23 cellular contexts compared by ENCODE assay signal in genomic region chr22:30905696-30906341, GRCh38.
DNase-seq lines count a peak whose midpoint lies in the region; ATAC-seq, FAIRE-seq and TF ChIP-seq lines count a peak whose summit lies in the region.
"Had no signal": no experiment of that assay in that cellular context is flagged by ENCODE, and none has a peak within 500 bp of the region (broad histone marks: within the 10 kb centered on the region; RNA-seq: fewer than 3 reads in every experiment).

No MANE protein-coding gene starts in this region.

- intact Hi-C loops in HepG2 (cut with micrococcal nuclease; ENCODE audit: unreplicated experiment) (no loop called here), testis (cut with DNase I; ENCODE audit: low total_unique reads) (no loop called here)

- TF ChIP-seq EP300 in HepG2 (IDR thresholded peaks at IDR 0.05; ENCODE audit: low read depth in 2 of 2, low read length in 2 of 2) = no peak
- no peak for TF ChIP-seq EP300 in HepG2 (CRISPR knock-in tag; IDR thresholded peaks at IDR 0.05; ENCODE audit: borderline replicate concordance)

- no peak for ATAC-seq in HepG2
- ATAC-seq: A549, PC-3 had no signal

- H3K36me3 ChIP-seq in H7 (replicated peaks; ENCODE audit: control insufficient read depth, insufficient read depth, low read length) = peaks cover 3% of the 10 kb centered on the region
- peaks cover 6 to 14% of the 10 kb centered on the region in 2 experiments; a peak in 2 of 5 replicates for H3K36me3 ChIP-seq in HepG2 (replicated peaks in 1 of 2; ENCODE audit: control insufficient read depth in 1 of 2, insufficient read depth in 2 of 2, low read length in 2 of 2)
- H3K36me3 ChIP-seq in testis (ENCODE audit: low read depth, missing control alignments) = no peaks in the 10 kb centered on the region
- H3K36me3 ChIP-seq: SJSA1 had no signal

- no peak overlapping the region for H3K9ac ChIP-seq in HepG2 (ENCODE audit: insufficient read depth, low read depth, low read length)

- H3K9me3 ChIP-seq in HepG2 (ENCODE audit: low read length) = no peaks in the 10 kb centered on the region
- no peaks in the 10 kb centered on the region for H3K9me3 ChIP-seq in testis
- H3K9me3 ChIP-seq: A549, Caco-2, SJSA1 had no signal

- TF ChIP-seq POLR2A in HepG2 (IDR thresholded peaks at IDR 0.05; ENCODE audit: insufficient read depth in 1 of 2, low read depth in 2 of 2, low read length in 2 of 2) (no peak), testis (IDR thresholded peaks at IDR 0.05) (no peak)

- WGBS in HepG2 (ENCODE audit: low lambda C conversion rate) = 98% methylated on average over 34 of the region's 49 CpGs
- WGBS in testis, 2 donors = 70 to 71% methylated on average over 37 to 48 of the region's 49 CpGs

- TF ChIP-seq CTCF in HepG2 (CRISPR knock-in tag; IDR thresholded peaks at IDR 0.05) (no peak), testis (IDR thresholded peaks at IDR 0.05) (no peak)

- H3K4me3 ChIP-seq in H7 (ENCODE audit: insufficient read depth, low read depth, low read length) (no peak overlapping the region), HepG2 (replicated peaks in 1 of 3; ENCODE audit: insufficient read depth in 1 of 3, low read depth in 2 of 3, low read length in 3 of 3) (no peak overlapping the region), testis (peak overlapping the region; percentile 7 to 40)
- H3K4me3 ChIP-seq: A549, SJSA1 had no signal

- H3K27me3 ChIP-seq in H7 (ENCODE audit: control insufficient read depth, insufficient read depth, low read length) = no peaks in the 10 kb centered on the region
- H3K27me3 ChIP-seq in HepG2 (ENCODE audit: control insufficient read depth in 1 of 2, insufficient read depth in 2 of 2, low read length in 2 of 2) = no peaks in the 10 kb centered on the region; a peak in 1 of 5 replicates
- H3K27me3 ChIP-seq in testis = no peaks in the 10 kb centered on the region
- H3K27me3 ChIP-seq: SJSA1 had no signal

- TF ChIP-seq RAD21 in HepG2 (CRISPR knock-in tag; IDR thresholded peaks at IDR 0.05) = no peak

- no peaks in the 10 kb centered on the region for H3K79me2 ChIP-seq in HepG2 (ENCODE audit: insufficient read depth, low read length)

- H3K4me1 ChIP-seq in HepG2 (ENCODE audit: insufficient read depth, low read length) = no peaks in the 10 kb centered on the region
- H3K4me1 ChIP-seq in testis = no peaks in the 10 kb centered on the region
- H3K4me1 ChIP-seq: A549, Caco-2, SJSA1 had no signal

- in situ Hi-C loops in HepG2 (cut with HindIII; ENCODE audit: extremely low pct_ligation_motif_present, low pct_unique_long_range_greater_than_20kb) = no loop called here

- CTCF ChIA-PET in HepG2 (lab: Yijun Ruan, JAX; ENCODE audit: low intra/inter-chr PET ratio, low total read pairs) = no interaction called here

- H3K4me2 ChIP-seq in HepG2 (ENCODE audit: low read depth, low read length) = no peak overlapping the region
- H3K4me2 ChIP-seq: A549 had no signal

- no peaks in the 10 kb centered on the region for H4K20me1 ChIP-seq in HepG2 (ENCODE audit: insufficient read depth, low read length)

- no TSS peak for BruUV-seq in HepG2 (replicated peaks; lab: Mats Ljungman, UMichigan)

- no peak overlapping the region for H3K27ac ChIP-seq in HepG2 (ENCODE audit: extremely low read length, insufficient read depth, low read length)
- no peak overlapping the region for H3K27ac ChIP-seq in testis
- H3K27ac ChIP-seq: A549, SJSA1 had no signal

- DNase-seq in D341Med (ENCODE audit: low spot score) (peak; percentile 29), H7 (peak; percentile 48), HepG2 (ENCODE audit: low spot score) (no peak), testis (peak; percentile 16), SKM-1 (lab: John Stamatoyannopoulos, UW; ENCODE audit: unreplicated experiment) (no peak), NCI-H2081 (lab: John Stamatoyannopoulos, UW) (no peak)
- no peak for DNase-seq in stimulated activated naive CD4-positive, alpha-beta T cell (lab: John Stamatoyannopoulos, UW)
- DNase-seq: C1 segment of cervical spinal cord; Caco-2; CD4-positive, alpha-beta memory T cell; DMS79 treated with DMSO at 0.1 percent for 48 hours; GF-D8; Kasumi-1; NCI-H1092 treated with DMSO at 0.1 percent for 48 hours; NCI-H1436 treated with DMSO at 0.1 percent for 48 hours; NCI-H1930; NCI-H446; NCI-H524 treated with DMSO at 0.1 percent for 48 hours; NCI-H774; PC-3 had no signal

- no peak for FAIRE-seq in HepG2 (lab: Jason Lieb, UNC)
- FAIRE-seq: A549, GM12892 had no signal

- POLR2A ChIA-PET in HepG2 (lab: Yijun Ruan, JAX) = interaction anchor here (0.7 kb wide), 1 partner anchor 9 kb away, joined by 5 read pairs; no protein-coding TSS in a partner anchor

- H2AFZ ChIP-seq in HepG2 (ENCODE audit: low read length) = no peak overlapping the region

TF ChIP-seq in HepG2, 621 proteins besides CTCF, POLR2A, EP300 and RAD21:
- TF ChIP-seq MTERF4 (CRISPR knock-in tag; IDR thresholded peaks at IDR 0.05) (no peak), AGO2 (optimal IDR thresholded peaks at IDR 0.05; ENCODE audit: low read depth, low read length) (peak; percentile 47), STAG1 (CRISPR knock-in tag; IDR thresholded peaks at IDR 0.05) (no peak), FOXP1 (IDR thresholded peaks at IDR 0.05) (no peak), FOXP1 (CRISPR knock-in tag; IDR thresholded peaks at IDR 0.05) (no peak), ZNF841 (CRISPR knock-in tag; IDR thresholded peaks at IDR 0.05; ENCODE audit: borderline replicate concordance) (no peak), HDAC1 (CRISPR knock-in tag; IDR thresholded peaks at IDR 0.05) (no peak), MAF1 (CRISPR knock-in tag; IDR thresholded peaks at IDR 0.05; ENCODE audit: borderline replicate concordance) (no peak), CCDC6 (CRISPR knock-in tag; IDR thresholded peaks at IDR 0.05) (no peak), ZBTB7B (CRISPR knock-in tag; IDR thresholded peaks at IDR 0.05) (no peak), RBFOX2 (IDR thresholded peaks at IDR 0.05; ENCODE audit: low read depth, low read length) (0 out of 2 replicates have a peak, but pooled peaks have one; percentile 19), CEBPB (IDR thresholded peaks at IDR 0.05; ENCODE audit: borderline replicate concordance, low read depth, low read length) (no peak)

Comparison
In these comparisons a context has a peak if more than half of its experiments do, and no peak if none do; other contexts are left out.
1. DNase-seq: peak in D341Med (single experiment), H7 (single experiment) and testis (single experiment); none in HepG2 (single experiment), stimulated activated naive CD4-positive, alpha-beta T cell (0 of 6), SKM-1 (single experiment) and NCI-H2081 (0 of 2).
2. H3K4me3 ChIP-seq: peak in testis (2 of 2); none in H7 (single experiment) and HepG2 (0 of 3).